ENCODE assay signal across 8 cellular contexts in genomic region chr19:29212614-29213573, GRCh38. TPM values are rescaled to one million over a fixed set of nuclear protein-coding genes. Genes with fewer than 3 reads are reported as not detected.
DNase-seq lines count a peak whose midpoint lies in the region; ATAC-seq, FAIRE-seq and TF ChIP-seq lines count a peak whose summit lies in the region.

Gene UQCRFS1, minus strand, starts transcription at chr19:29213151. Its CDS starts 33 bp downstream, at chr19:29213118.

- no peak within 1 kb of the TSS for H2BK120ac ChIP-seq in neuronal stem cell (ENCODE audit: low read depth, low read length)

- no peak within 1 kb of the TSS for H2BK15ac ChIP-seq in neuronal stem cell (ENCODE audit: low read length)

- H3K4ac ChIP-seq in neuronal stem cell (ENCODE audit: low read length), result no peak within 1 kb of the TSS

- WGBS in neuronal stem cell (ENCODE audit: extremely low coverage in 2 of 2, insufficient read length in 2 of 2, insufficient replicate concordance in 1 of 2), 2 donors, result no CpG with 5 or more reads among the region's 96 CpGs

- H3K4me1 ChIP-seq in neuronal stem cell (ENCODE audit: control insufficient read depth in 2 of 2, insufficient read depth in 1 of 2, low read depth in 1 of 2, low read length in 2 of 2) (peaks cover 2 to 4% of the 10 kb centered on the region in 2 donors), subcutaneous abdominal adipose tissue (ENCODE audit: control insufficient read depth in 5 of 5, insufficient read depth in 5 of 5, low read length in 5 of 5) (peaks cover 0 to 30% (median 26%) of the 10 kb centered on the region in 5 donors)

- CTCF ChIA-PET in activated naive CD4-positive, alpha-beta T cell treated with anti-CD3 and anti-CD28 coated beads for 36 hours (lab: Charles Lee), result no interaction called here

- H3K14ac ChIP-seq in neuronal stem cell (ENCODE audit: low read length), result peak within 1 kb of the TSS; percentile 97

- peaks cover 40% of the 10 kb centered on the region for H3K4me1 Mint-ChIP-seq in activated naive CD4-positive, alpha-beta T cell treated with anti-CD3 and anti-CD28 coated beads for 36 hours (ENCODE audit: low read depth)

- peak within 1 kb of the TSS; percentile 91 for H2AK5ac ChIP-seq in neuronal stem cell (ENCODE audit: low read depth, low read length)

- no peak within 1 kb of the TSS for H2BK12ac ChIP-seq in neuronal stem cell (ENCODE audit: low read length)

- peak; percentile 94 for ATAC-seq in HG02571 (IDR thresholded peaks at IDR 0.05; ENCODE audit: unreplicated experiment)

- TF ChIP-seq POLR2A in NB4 (IDR thresholded peaks at IDR 0.05; ENCODE audit: extremely low read depth, insufficient read length), result peak; percentile 28

- H4K8ac ChIP-seq in neuronal stem cell (ENCODE audit: low read depth, low read length), result no peak within 1 kb of the TSS

- H3K23ac ChIP-seq in neuronal stem cell (ENCODE audit: low read depth, low read length, poor library complexity), result peak within 1 kb of the TSS; percentile 90

- H3K4me3 ChIP-seq in GM06990 (replicated peaks; ENCODE audit: low read depth, low read length) (peak within 1 kb of the TSS; percentile 91), NB4 (ENCODE audit: low read depth, low read length) (peak within 1 kb of the TSS; percentile 98), neuronal stem cell (ENCODE audit: low read length in 2 of 2) (peak within 1 kb of the TSS; percentile 93 to 99), subcutaneous abdominal adipose tissue (ENCODE audit: low read depth in 1 of 5, low read length in 5 of 5) (peak within 1 kb of the TSS; percentile 83 to 89 (median 88))

- H3K9me3 ChIP-seq in neuronal stem cell (replicated peaks in 1 of 2; ENCODE audit: control insufficient read depth in 2 of 2, insufficient read depth in 1 of 2, low read depth in 1 of 2, low read length in 2 of 2), result peaks cover 0 to 7% of the 10 kb centered on the region in 2 donors
- no peaks in the 10 kb centered on the region for H3K9me3 ChIP-seq in subcutaneous abdominal adipose tissue (ENCODE audit: control insufficient read depth in 5 of 5, low read length in 5 of 5)

- intact Hi-C loops in activated naive CD4-positive, alpha-beta T cell treated with anti-CD3 and anti-CD28 coated beads for 36 hours (cut with micrococcal nuclease), result loop anchor here (1.0 to 10.0 kb wide), 5 partner anchors 316 to 622 kb away; partner anchors contain the start of genes CCNE1, PLEKHF1 and POP4

- peak within 1 kb of the TSS; percentile 96 for H3K4me3 Mint-ChIP-seq in activated naive CD4-positive, alpha-beta T cell treated with anti-CD3 and anti-CD28 coated beads for 36 hours

- DNase-seq in GM06990 (ENCODE audit: extremely low read depth, insufficient read length) (peak; percentile 98), NB4 (ENCODE audit: low read depth) (peak; percentile 90), SK-N-DZ (ENCODE audit: low spot score) (peak; percentile 88), frontal cortex (ENCODE audit: low spot score in 2 of 2) (peak; percentile 90 to 92), neuronal stem cell (ENCODE audit: low spot score) (peak; percentile 88)
- peak; percentile 97 for DNase-seq in activated naive CD4-positive, alpha-beta T cell treated with anti-CD3 and anti-CD28 coated beads for 36 hours

- no peak within 1 kb of the TSS for H4K91ac ChIP-seq in neuronal stem cell (ENCODE audit: low read depth, low read length, poor library complexity)

- no peaks in the 10 kb centered on the region for H3K27me3 ChIP-seq in GM06990 (replicated peaks; ENCODE audit: control insufficient read depth, insufficient read depth, low read length)
- H3K27me3 ChIP-seq in neuronal stem cell (ENCODE audit: control insufficient read depth in 3 of 3, insufficient read depth in 3 of 3, low read depth in 1 of 3, low read length in 3 of 3), result peaks cover 0 to 9% (median 0%) of the 10 kb centered on the region in 3 experiments
- H3K27me3 ChIP-seq in subcutaneous abdominal adipose tissue (ENCODE audit: control insufficient read depth in 5 of 5, insufficient read depth in 4 of 5, low read length in 5 of 5), result peaks cover 0 to 4% (median 0%) of the 10 kb centered on the region in 5 donors

- H3K27ac ChIP-seq in neuronal stem cell (replicated peaks; ENCODE audit: low read length) (no peak within 1 kb of the TSS), subcutaneous abdominal adipose tissue (ENCODE audit: low read depth, low read length) (peak within 1 kb of the TSS; percentile 91)

- H3K18ac ChIP-seq in neuronal stem cell (ENCODE audit: low read length), result peak within 1 kb of the TSS; percentile 95

- peaks cover 26% of the 10 kb centered on the region for H3K36me3 Mint-ChIP-seq in activated naive CD4-positive, alpha-beta T cell treated with anti-CD3 and anti-CD28 coated beads for 36 hours (ENCODE audit: low read depth)

- H3K27ac Mint-ChIP-seq in activated naive CD4-positive, alpha-beta T cell treated with anti-CD3 and anti-CD28 coated beads for 36 hours, result peak within 1 kb of the TSS; percentile 96

- peak within 1 kb of the TSS; percentile 89 for H2AFZ ChIP-seq in neuronal stem cell (ENCODE audit: low read length)

- H3K36me3 ChIP-seq in GM06990 (ENCODE audit: control insufficient read depth, insufficient read depth, low read length), result no peaks in the 10 kb centered on the region
- peaks cover 1 to 22% of the 10 kb centered on the region in 2 donors for H3K36me3 ChIP-seq in neuronal stem cell (replicated peaks in 1 of 2; ENCODE audit: control insufficient read depth in 2 of 2, insufficient read depth in 2 of 2, low read length in 2 of 2)
- peaks cover 0 to 2% (median 0%) of the 10 kb centered on the region in 5 donors for H3K36me3 ChIP-seq in subcutaneous abdominal adipose tissue (ENCODE audit: control insufficient read depth in 5 of 5, insufficient read depth in 5 of 5, low read length in 5 of 5)

- H3K9ac ChIP-seq in neuronal stem cell (ENCODE audit: low read depth, low read length, poor library complexity), result peak within 1 kb of the TSS; percentile 75
- H3K9ac ChIP-seq in subcutaneous abdominal adipose tissue (ENCODE audit: low read length in 5 of 5), result peak within 1 kb of the TSS; percentile 92 to 100 (median 99)

- peak within 1 kb of the TSS; percentile 76 for H3K4me2 ChIP-seq in neuronal stem cell (ENCODE audit: insufficient read depth, low read length, poor library complexity, severe bottlenecking)

- peaks cover 2% of the 10 kb centered on the region for H3K9me3 Mint-ChIP-seq in activated naive CD4-positive, alpha-beta T cell treated with anti-CD3 and anti-CD28 coated beads for 36 hours

- no peak for FAIRE-seq in frontal cortex (lab: Jason Lieb, UNC)

- H3K27me3 Mint-ChIP-seq in activated naive CD4-positive, alpha-beta T cell treated with anti-CD3 and anti-CD28 coated beads for 36 hours (ENCODE audit: low read depth), result no peaks in the 10 kb centered on the region

- no peak for TF ChIP-seq CTCF in GM06990 (IDR thresholded peaks at IDR 0.05; ENCODE audit: insufficient read depth, low read length, poor library complexity, severe bottlenecking)
- TF ChIP-seq CTCF in NB4 (IDR thresholded peaks at IDR 0.05; ENCODE audit: low read depth, low read length), result no peak

- no peak within 1 kb of the TSS for H2BK5ac ChIP-seq in neuronal stem cell (ENCODE audit: low read length)

- H3K79me1 ChIP-seq in neuronal stem cell (ENCODE audit: low read depth, low read length), result no peaks in the 10 kb centered on the region

RNA-seq across cellular contexts. Expression of gene UQCRFS1, which starts in this region (rescaled TPM):
- polyA plus RNA-seq in SK-N-DZ (2014; cell fraction: cytosol; rRNA removed), result 34.6 and 38.6 TPM in 2 replicates
- 18.5 and 19.9 TPM in 2 replicates for polyA plus RNA-seq in SK-N-DZ (2014; cell fraction: nucleus; rRNA removed)
- 10 to 100 TPM; 46.8 to 47.6 TPM for total RNA-seq in activated naive CD4-positive, alpha-beta T cell treated with anti-CD3 and anti-CD28 coated beads for 36 hours
- total RNA-seq in frontal cortex, result 36.3 TPM
- 33.9 TPM for polyA plus RNA-seq in neuronal stem cell (2013, experiment 1 of 2)
- polyA plus RNA-seq in neuronal stem cell (2013, experiment 2 of 2), result 34.8 TPM
